23 cellular contexts compared by ENCODE assay signal in the genomic region with DNA sequence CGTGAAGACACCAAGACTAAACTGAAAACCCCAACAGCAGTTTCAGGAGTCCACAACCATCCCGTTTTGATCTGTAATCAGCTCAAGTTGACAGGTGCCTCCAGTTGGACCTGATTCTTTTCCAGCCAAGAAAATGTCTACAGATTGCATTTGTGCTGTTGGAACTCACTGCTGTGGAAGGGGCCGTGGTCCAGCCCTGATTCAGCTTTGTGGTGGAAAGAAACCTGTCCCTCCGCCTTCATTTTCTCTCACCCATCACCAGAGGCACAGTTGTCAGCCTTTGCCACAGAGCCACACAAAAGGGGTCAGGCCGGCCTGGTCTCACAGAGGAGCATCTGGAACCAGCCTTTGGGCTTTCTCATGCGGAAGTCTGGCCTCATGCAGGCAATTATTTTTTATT.
"Had no signal": no experiment of that assay in that cellular context is flagged by ENCODE, and none has a peak within 500 bp of the region (broad histone marks: within the 10 kb centered on the region; RNA-seq: fewer than 3 reads in every experiment).

No MANE protein-coding gene starts in this region.

- H3K27me3 ChIP-seq: Peyer's patch had no signal

- H3K4me1 ChIP-seq: Peyer's patch, SJSA1 had no signal

- DNase-seq: Kasumi-1, MM.1S, NCI-H1092 treated with DMSO at 0.1 percent for 48 hours, NCI-H1436, NCI-H1930, NCI-H2081, NCI-H2107, NCI-H2227 treated with DMSO at 0.1 percent for 48 hours, NCI-H446, NCI-H510A, NCI-H524 treated with DMSO at 0.1 percent for 48 hours, NCI-H69, NCI-H774, OCI-M1, PC-9, Peyer's patch, Right ventricle myocardium superior, SIG-M5 had no signal

- H3K9ac ChIP-seq: KMS-11 had no signal

- H2AFZ ChIP-seq: PC-9 had no signal

- ATAC-seq: K562 had no signal

- H3K27ac ChIP-seq: HL-60, KMS-11, PC-9, Peyer's patch, SJSA1, SK-N-MC had no signal

- H3K36me3 ChIP-seq: Peyer's patch, SJSA1 had no signal

- H3K9me3 ChIP-seq: Peyer's patch, SJSA1 had no signal

- H3K4me2 ChIP-seq: KMS-11, PC-9 had no signal

- H3K4me3 ChIP-seq: K562, PC-9, Peyer's patch, SJSA1, SK-N-MC had no signal
